ENCODE assay signal across 14 cellular contexts in the genomic region with DNA sequence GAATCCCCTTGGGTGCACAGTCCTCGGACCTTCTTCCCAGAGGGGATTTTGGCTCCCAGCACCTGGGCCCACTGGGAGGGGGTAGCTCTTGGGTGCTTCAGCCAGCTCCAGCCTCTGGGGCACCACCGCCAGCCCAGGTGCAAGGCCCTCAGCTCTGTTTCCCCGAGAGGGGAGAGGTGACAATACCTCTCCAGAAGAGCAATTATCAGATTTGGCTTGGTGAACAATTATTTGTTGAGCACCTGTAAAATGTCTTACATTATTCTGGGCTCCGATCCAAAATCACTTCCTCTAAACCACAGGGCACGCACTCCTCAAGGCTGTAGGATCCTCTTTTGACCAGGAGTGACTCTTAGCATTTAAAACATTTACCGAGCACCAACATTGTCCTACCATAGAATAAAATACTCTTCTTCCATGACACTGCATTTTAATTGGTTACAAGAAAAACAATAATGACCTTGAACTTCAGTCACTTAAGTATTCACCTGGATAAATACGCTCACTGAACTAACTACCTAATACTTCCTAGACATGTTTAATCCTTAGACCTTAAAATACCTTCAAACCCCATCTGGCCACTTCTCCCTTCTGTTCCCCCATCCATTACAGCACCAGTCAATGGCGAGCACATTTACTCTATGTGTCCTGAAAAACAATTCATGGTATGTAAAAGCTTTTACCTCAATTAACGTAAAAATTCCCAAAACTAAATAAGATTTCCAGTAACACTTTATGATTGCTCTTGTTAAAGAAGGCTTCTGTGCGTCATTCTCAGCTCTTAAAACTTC. TPM values are rescaled to one million over a fixed set of nuclear protein-coding genes. Genes with fewer than 3 reads are reported as not detected.
DNase-seq lines count a peak whose midpoint lies in the region; ATAC-seq lines count a peak whose summit lies in the region.
"Had no signal": no experiment of that assay in that cellular context is flagged by ENCODE, and none has a peak within 500 bp of the region (broad histone marks: within the 10 kb centered on the region; RNA-seq: fewer than 3 reads in every experiment).

No MANE protein-coding gene starts in this region.

- DNase-seq in GDM1 (lab: John Stamatoyannopoulos, UW): peak; percentile 13
- DNase-seq in NCI-H187 treated with DMSO at 0.1 percent for 48 hours (lab: John Stamatoyannopoulos, UW): peak; percentile 91
- DNase-seq in OCI-M1 (lab: John Stamatoyannopoulos, UW): peak; percentile 63
- no peak for DNase-seq in left colon
- DNase-seq in activated CD4-positive, alpha-beta T cell treated with anti-CD3 and anti-CD28 coated beads, Interleukin-2, amount 50 U/mL, for 48 hours: no peak
- no peak for DNase-seq in activated CD8-positive, alpha-beta memory T cell treated with anti-CD3 and anti-CD28 coated beads, Interleukin-2, amount 50 U/mL, for 48 hours
- DNase-seq in stimulated activated CD4-positive, alpha-beta T cell treated with anti-CD3 and anti-CD28 coated beads, Interleukin-1b, Interleukin-23, amount 100 ng/mL, for 48 hours: no peak
- DNase-seq: activated CD4-positive, alpha-beta memory T cell treated with anti-CD3 and anti-CD28 coated beads, Interleukin-2, amount 10 ng/mL, durations not matched to agents 7 days and 5 days; CD4-positive, CD25-positive, alpha-beta regulatory T cell; heart left ventricle; IMR-90; mesendoderm had no signal

- intact Hi-C loops in left colon (cut with DNase I, micrococcal nuclease): no loop called here

- ATAC-seq in left colon (peak; percentile 80), GM18870 (IDR thresholded peaks at IDR 0.05; ENCODE audit: unreplicated experiment) (no peak)
- ATAC-seq: heart left ventricle, sciatic nerve had no signal

RNA-seq across cellular contexts. Expression of a gene that starts 54.8 kb away (rescaled TPM):
- total RNA-seq in left colon: 10 to 100 TPM; 21.0 to 27.1 TPM

Comparison
In these comparisons a context has a peak if more than half of its experiments do, and no peak if none do; other contexts are left out.
1. DNase-seq: peak in GDM1 (single experiment), NCI-H187 treated with DMSO at 0.1 percent for 48 hours (single experiment) and OCI-M1 (single experiment); none in left colon (0 of 2), activated CD4-positive, alpha-beta T cell treated with anti-CD3 and anti-CD28 coated beads, Interleukin-2, amount 50 U/mL, for 48 hours (0 of 2), activated CD8-positive, alpha-beta memory T cell treated with anti-CD3 and anti-CD28 coated beads, Interleukin-2, amount 50 U/mL, for 48 hours (single experiment) and stimulated activated CD4-positive, alpha-beta T cell treated with anti-CD3 and anti-CD28 coated beads, Interleukin-1b, Interleukin-23, amount 100 ng/mL, for 48 hours (single experiment).